ENCODE assay signal across 12 cellular contexts in genomic region chr1:160211010-160211790, GRCh38. TPM values are rescaled to one million over a fixed set of nuclear protein-coding genes. Genes with fewer than 3 reads are reported as not detected.
A peak's percentile ranks its signal among the peaks of the same experiment; 100 is the strongest.
DNase-seq lines count a peak whose midpoint lies in the region; ATAC-seq, FAIRE-seq and TF ChIP-seq lines count a peak whose summit lies in the region.
"Had no signal": no experiment of that assay in that cellular context is flagged by ENCODE, and none has a peak within 500 bp of the region (broad histone marks: within the 10 kb centered on the region; RNA-seq: fewer than 3 reads in every experiment).

No MANE protein-coding gene starts in this region.

- H2AFZ ChIP-seq in K562 (ENCODE audit: low read depth, low read length): no peak overlapping the region
- H2AFZ ChIP-seq in mesenchymal stem cell (ENCODE audit: low read depth, low read length): no peak overlapping the region

- TF ChIP-seq POLR2A in K562 (conservative IDR thresholded peaks at IDR 0.05): no peak
- no peak for TF ChIP-seq POLR2A in thyroid gland (IDR thresholded peaks at IDR 0.05)

- no peak overlapping the region for H4K91ac ChIP-seq in mesenchymal stem cell (ENCODE audit: low read length)

- no peak for TF ChIP-seq CTCF in heart right ventricle (IDR thresholded peaks at IDR 0.05)
- no peak for TF ChIP-seq CTCF in K562 (IDR thresholded peaks at IDR 0.05 in 2 of 3, conservative IDR thresholded peaks at IDR 0.05 in 1 of 3; ENCODE audit: insufficient read depth in 2 of 3, low read depth in 1 of 3, low read length in 3 of 3)
- no peak for TF ChIP-seq CTCF in thyroid gland (IDR thresholded peaks at IDR 0.05)
- no peak for TF ChIP-seq CTCF in foreskin fibroblast (IDR thresholded peaks at IDR 0.05; ENCODE audit: low read depth, low read length)

- intact Hi-C loops in heart right ventricle (cut with DNase I): loop anchor here in 1 of 10 donors (10.0 kb wide), 1 partner anchor 106 kb away; no protein-coding TSS in a partner anchor
- intact Hi-C loops in Right ventricle myocardium superior (cut with DNase I): no loop called here
- intact Hi-C loops in K562 (cut with micrococcal nuclease): no loop called here
- intact Hi-C loops in thyroid gland (cut with DNase I): no loop called here

- CTCF ChIA-PET in K562 (lab: Yijun Ruan, JAX; ENCODE audit: low intra/inter-chr PET ratio): no interaction called here

- no peak overlapping the region for H3K9ac ChIP-seq in K562 (ENCODE audit: insufficient read depth in 1 of 2, low read depth in 2 of 2, low read length in 2 of 2)
- H3K9ac ChIP-seq in mesenchymal stem cell (ENCODE audit: low read length): peak overlapping the region; percentile 28
- H3K9ac ChIP-seq: BLaER1 had no signal

- no peak for TF ChIP-seq RAD21 in K562 (CRISPR knock-in tag; conservative IDR thresholded peaks at IDR 0.05 in 1 of 2, IDR thresholded peaks at IDR 0.05 in 1 of 2)

- in situ Hi-C loops in K562 (cut with MboI): no loop called here

- H4K8ac ChIP-seq in mesenchymal stem cell (ENCODE audit: low read length): no peak overlapping the region

- H3K4me1 ChIP-seq in heart right ventricle (peaks cover 41 to 65% (median 57%) of the 10 kb centered on the region in 9 donors), K562 (replicated peaks in 1 of 2; ENCODE audit: control insufficient read depth in 2 of 2, insufficient read depth in 2 of 2, low read length in 2 of 2) (peaks cover 9 to 13% of the 10 kb centered on the region in 2 experiments), mesenchymal stem cell (ENCODE audit: control insufficient read depth, insufficient read depth, low read depth, low read length) (peaks cover 31% of the 10 kb centered on the region), thyroid gland (peaks cover 24 to 49% of the 10 kb centered on the region in 2 donors)

- H2BK12ac ChIP-seq in mesenchymal stem cell (ENCODE audit: low read length in 2 of 2): no peak overlapping the region

- WGBS in heart right ventricle, 2 donors: 78 to 86% methylated on average over 10 of the region's 10 CpGs
- 87% methylated on average over 6 of the region's 10 CpGs for WGBS in K562 (ENCODE audit: insufficient coverage, low coverage, missing lambda C conversion rate)
- 92% methylated on average over 6 of the region's 10 CpGs for WGBS in mesenchymal stem cell
- WGBS in thyroid gland, 2 donors: 75 to 79% methylated on average over 10 of the region's 10 CpGs

- H3K9me3 ChIP-seq in heart right ventricle (no peaks in the 10 kb centered on the region), K562 (replicated peaks; ENCODE audit: control insufficient read depth, insufficient read depth, low read depth, low read length) (no peaks in the 10 kb centered on the region), mesenchymal stem cell (ENCODE audit: control insufficient read depth, low read length) (no peaks in the 10 kb centered on the region), thyroid gland (no peaks in the 10 kb centered on the region)
- H3K9me3 ChIP-seq: BLaER1 had no signal

- no peak for TF ChIP-seq EP300 in K562 (IDR thresholded peaks at IDR 0.05; ENCODE audit: low read length)

- H3K14ac ChIP-seq in mesenchymal stem cell (ENCODE audit: low read length in 2 of 2): no peak overlapping the region

- H3K79me2 ChIP-seq in K562 (ENCODE audit: control insufficient read depth, insufficient read depth, low read length): peaks cover 7% of the 10 kb centered on the region

- H3K9me1 ChIP-seq in K562 (ENCODE audit: control insufficient read depth, insufficient read depth, low read length): no peaks in the 10 kb centered on the region

- no peak overlapping the region for H2BK5ac ChIP-seq in mesenchymal stem cell (ENCODE audit: low read depth, low read length, poor library complexity, severe bottlenecking)

- H3K4me3 ChIP-seq in heart right ventricle (no peak overlapping the region), K562 (no peak overlapping the region), mesenchymal stem cell (ENCODE audit: insufficient read depth in 1 of 2, low read depth in 1 of 2, low read length in 2 of 2) (no peak overlapping the region), thyroid gland (replicated peaks in 1 of 3) (no peak overlapping the region), foreskin fibroblast (ENCODE audit: low read depth in 1 of 2, low read length in 2 of 2) (no peak overlapping the region)
- H3K4me3 ChIP-seq: BLaER1 had no signal

- no peak overlapping the region for H3K18ac ChIP-seq in mesenchymal stem cell (ENCODE audit: low read depth in 1 of 2, low read length in 2 of 2)

- DNase-seq in heart right ventricle (no peak), Right ventricle myocardium superior (no peak), K562 (ENCODE audit: extremely low read depth in 1 of 4, low spot score in 3 of 4) (peak in 2 of 4 experiments; percentile 68 to 69), mesenchymal stem cell (no peak), thyroid gland (no peak), foreskin fibroblast (no peak)
- DNase-seq: NCI-H1694 treated with DMSO at 0.1 percent for 48 hours, PC-3 had no signal

- POLR2A ChIA-PET in K562 (lab: Yijun Ruan, JAX): interaction anchor here (0.7 to 1.0 kb wide), 5 partner anchors 9 to 356 kb away, joined by 3 to 5 read pairs (median 3); no protein-coding TSS in a partner anchor

- peaks cover 0 to 96% (median 44%) of the 10 kb centered on the region in 9 donors for H3K36me3 ChIP-seq in heart right ventricle
- H3K36me3 ChIP-seq in K562 (ENCODE audit: control insufficient read depth, insufficient read depth, low read length): peaks cover 90% of the 10 kb centered on the region
- peaks cover 67 to 95% of the 10 kb centered on the region in 2 experiments for H3K36me3 ChIP-seq in mesenchymal stem cell (ENCODE audit: control insufficient read depth in 1 of 2, insufficient read depth in 2 of 2, low read depth in 1 of 2, low read length in 2 of 2)
- peaks cover 37 to 41% of the 10 kb centered on the region in 2 donors for H3K36me3 ChIP-seq in thyroid gland

- H3K27me3 ChIP-seq in heart right ventricle: no peaks in the 10 kb centered on the region
- no peaks in the 10 kb centered on the region for H3K27me3 ChIP-seq in K562 (ENCODE audit: control insufficient read depth in 2 of 2, insufficient read depth in 2 of 2, low read length in 2 of 2)
- H3K27me3 ChIP-seq in mesenchymal stem cell (ENCODE audit: control insufficient read depth in 1 of 2, insufficient read depth in 1 of 2, low read length in 2 of 2): no peaks in the 10 kb centered on the region
- H3K27me3 ChIP-seq in thyroid gland: no peaks in the 10 kb centered on the region
- H3K27me3 ChIP-seq: BLaER1 had no signal

- no peak for FAIRE-seq in K562 (lab: Jason Lieb, UNC)

- peaks cover 5% of the 10 kb centered on the region; the same call in 1 of the 2 replicates for H4K20me1 ChIP-seq in K562 (replicated peaks; ENCODE audit: control insufficient read depth, insufficient read depth, low read length)

- BruUV-seq in K562 (replicated peaks; lab: Mats Ljungman, UMichigan): no TSS peak

- no peak overlapping the region for H3K4me2 ChIP-seq in K562 (ENCODE audit: insufficient read depth, low read length)
- no peak overlapping the region for H3K4me2 ChIP-seq in mesenchymal stem cell (ENCODE audit: low read length, poor library complexity, severe bottlenecking)
- H3K4me2 ChIP-seq: BLaER1 had no signal

- no peak for ATAC-seq in heart right ventricle
- no peak for ATAC-seq in Right ventricle myocardium superior (ENCODE audit: poor library complexity)
- ATAC-seq in K562: no peak
- no peak for ATAC-seq in GM21528 (IDR thresholded peaks at IDR 0.05; ENCODE audit: low FRiP score, unreplicated experiment)
- ATAC-seq in GM21367 (IDR thresholded peaks at IDR 0.05; ENCODE audit: unreplicated experiment): no peak
- ATAC-seq: PC-3 had no signal

- H3K79me1 ChIP-seq in mesenchymal stem cell (replicated peaks; ENCODE audit: low read length, poor library complexity, severe bottlenecking): peaks cover 28% of the 10 kb centered on the region

- no peak overlapping the region for H2BK120ac ChIP-seq in mesenchymal stem cell (ENCODE audit: low read depth, low read length)

- no peak overlapping the region for H3K4ac ChIP-seq in mesenchymal stem cell (ENCODE audit: low read depth in 1 of 2, low read length in 2 of 2)

- H2BK15ac ChIP-seq in mesenchymal stem cell (ENCODE audit: low read depth, poor library complexity, severe bottlenecking): no peak overlapping the region

- H3K27ac ChIP-seq in heart right ventricle (peak overlapping the region in 7 of 10 donors; percentile 11 to 98 (median 96)), K562 (ENCODE audit: extremely low read depth, low read depth, low read length) (no peak overlapping the region), mesenchymal stem cell (ENCODE audit: low read length, poor library complexity, severe bottlenecking) (no peak overlapping the region), thyroid gland (peak overlapping the region in 2 of 3 donors; percentile 10 to 35)
- H3K27ac ChIP-seq: BLaER1 had no signal

- no peak overlapping the region for H3K23ac ChIP-seq in mesenchymal stem cell (ENCODE audit: low read length in 2 of 2)

- no peak overlapping the region for H2AK5ac ChIP-seq in mesenchymal stem cell (ENCODE audit: low read length, severe bottlenecking)

RNA-seq across cellular contexts. Expression of gene PEA15, which starts 6.0 kb away (rescaled TPM):
- 100 to 1,000 TPM; 213 to 451 (median 271) TPM for total RNA-seq in heart right ventricle
- 100 to 1,000 TPM; 244 to 536 TPM for polyA plus RNA-seq in heart right ventricle
- 225 TPM for total RNA-seq in Right ventricle myocardium superior
- total RNA-seq in K562 (2011; cell fraction: chromatin; rRNA removed; ENCODE audit: low replicate concordance): 10.6 and 15.9 TPM in 2 replicates
- 10.9 and 11.2 TPM in 2 replicates for total RNA-seq in K562 (2011; cell fraction: nucleolus; rRNA removed)
- total RNA-seq in K562 (2011; cell fraction: nucleoplasm; rRNA removed): 16.1 and 27.3 TPM in 2 replicates
- total RNA-seq in K562 (2014; rRNA removed): 23.4 and 32.7 TPM in 2 replicates
- total RNA-seq in K562 (2014; rRNA removed; fragmentation: Illumina TruSeq; extraction: Trizol): 43.0 and 43.5 TPM in 2 replicates
- 34.4 and 34.8 TPM in 2 replicates for total RNA-seq in K562 (2015; rRNA removed; fragmentation: Illumina TruSeq; extraction: Trizol)
- 32.3 and 35.4 TPM in 2 replicates for total RNA-seq in K562 (2021)
- 78.7 and 139 TPM in 2 replicates for polyA plus RNA-seq in K562 (2011; rRNA removed)
- polyA plus RNA-seq in K562 (2011; cell fraction: cytosol; rRNA removed): 70.2 and 90.8 TPM in 2 replicates
- 36.1 and 50.9 TPM in 2 replicates for polyA plus RNA-seq in K562 (2011; cell fraction: nucleus; rRNA removed)
- polyA plus RNA-seq in K562 (2012): 40.4 and 51.5 TPM in 2 replicates
- polyA plus RNA-seq in K562 (2014; fragmentation: Illumina TruSeq; extraction: Trizol): 155 and 175 TPM in 2 replicates
- 10 to 100 TPM in 1 of 2 experiments, 1 to 10 TPM in 1; 8.2 to 11.9 TPM for polyA plus RNA-seq in K562 (2014; fragmentation: Nextera tagmentation; extraction: Ambion mirVana)
- 54.3 and 58.5 TPM in 2 replicates for polyA plus RNA-seq in K562 (2014; rRNA removed)
- 35.0 and 68.8 TPM in 2 replicates for polyA minus RNA-seq in K562 (2011; rRNA and poly(A)+ RNA removed)
- 23.9 and 34.5 TPM in 2 replicates for polyA minus RNA-seq in K562 (2011; cell fraction: cytosol; rRNA and poly(A)+ RNA removed)
- polyA minus RNA-seq in K562 (2011; cell fraction: nucleus; rRNA and poly(A)+ RNA removed): 5.3 and 7.7 TPM in 2 replicates
- polyA plus RNA-seq in mesenchymal stem cell (2013, experiment 1 of 2): 323 TPM
- 331 TPM for polyA plus RNA-seq in mesenchymal stem cell (2013, experiment 2 of 2)
- total RNA-seq in thyroid gland: 10 to 100 TPM; 47.9 to 68.5 (median 50.2) TPM

RNA-seq across cellular contexts. Expression of gene CASQ1, which starts 20.8 kb away (rescaled TPM):
- total RNA-seq in heart right ventricle (10 to 100 TPM; 17.5 to 68.9 (median 45.4) TPM), Right ventricle myocardium superior (12.6 TPM), K562 (2014; rRNA removed) (not detected in 2 replicates), K562 (2014; rRNA removed; fragmentation: Illumina TruSeq; extraction: Trizol) (not detected in 2 replicates), K562 (2015; rRNA removed; fragmentation: Illumina TruSeq; extraction: Trizol) (not detected in 2 replicates), K562 (2021) (not detected in 2 replicates), thyroid gland (not detected)
- polyA plus RNA-seq in heart right ventricle (10 to 100 TPM; 27.4 to 39.3 TPM), K562 (2011; rRNA removed) (not detected in 2 replicates), K562 (2014; fragmentation: Illumina TruSeq; extraction: Trizol) (not detected in 2 replicates), K562 (2014; fragmentation: Nextera tagmentation; extraction: Ambion mirVana) (not detected), K562 (2014; rRNA removed) (not detected in 2 replicates)
- not detected in 2 replicates for total RNA-seq in K562 (2011; cell fraction: chromatin; rRNA removed; ENCODE audit: low replicate concordance)
- not detected in 2 replicates for total RNA-seq in K562 (2011; cell fraction: nucleolus; rRNA removed)
- total RNA-seq in K562 (2011; cell fraction: nucleoplasm; rRNA removed): not detected in 2 replicates
- not detected in 2 replicates for polyA plus RNA-seq in K562 (2011; cell fraction: cytosol; rRNA removed)
- polyA plus RNA-seq in K562 (2011; cell fraction: nucleus; rRNA removed): not detected in 2 replicates
- 0.08 and 0.39 TPM in 2 replicates for polyA plus RNA-seq in K562 (2012)
- not detected in 2 replicates for polyA minus RNA-seq in K562 (2011; rRNA and poly(A)+ RNA removed)
- not detected in 2 replicates for polyA minus RNA-seq in K562 (2011; cell fraction: cytosol; rRNA and poly(A)+ RNA removed)
- not detected in 2 replicates for polyA minus RNA-seq in K562 (2011; cell fraction: nucleus; rRNA and poly(A)+ RNA removed)
- polyA plus RNA-seq in mesenchymal stem cell (2013, experiment 1 of 2): not detected
- not detected for polyA plus RNA-seq in mesenchymal stem cell (2013, experiment 2 of 2)
- total RNA-seq: dermis microvascular lymphatic vessel endothelial cell, PC-3 had no signal

RNA-seq across cellular contexts. Expression of gene DCAF8, which starts 51.1 kb away (rescaled TPM):
- 100 to 1,000 TPM; 122 to 171 (median 154) TPM for total RNA-seq in heart right ventricle
- polyA plus RNA-seq in heart right ventricle: 100 to 1,000 TPM in 1 of 2 donors, 10 to 100 TPM in 1; 47.1 to 101 TPM
- total RNA-seq in Right ventricle myocardium superior: 146 TPM
- 485 and 515 TPM in 2 replicates for total RNA-seq in K562 (2011; cell fraction: chromatin; rRNA removed; ENCODE audit: low replicate concordance)
- total RNA-seq in K562 (2011; cell fraction: nucleolus; rRNA removed): 264 and 276 TPM in 2 replicates
- 392 and 493 TPM in 2 replicates for total RNA-seq in K562 (2011; cell fraction: nucleoplasm; rRNA removed)
- 75.7 and 94.4 TPM in 2 replicates for total RNA-seq in K562 (2014; rRNA removed)
- 67.3 and 75.3 TPM in 2 replicates for total RNA-seq in K562 (2014; rRNA removed; fragmentation: Illumina TruSeq; extraction: Trizol)
- 77.7 and 81.3 TPM in 2 replicates for total RNA-seq in K562 (2015; rRNA removed; fragmentation: Illumina TruSeq; extraction: Trizol)
- total RNA-seq in K562 (2021): 86.0 and 110 TPM in 2 replicates
- polyA plus RNA-seq in K562 (2011; rRNA removed): 149 and 163 TPM in 2 replicates
- polyA plus RNA-seq in K562 (2011; cell fraction: cytosol; rRNA removed): 70.9 and 90.7 TPM in 2 replicates
- 1,126 and 1,145 TPM in 2 replicates for polyA plus RNA-seq in K562 (2011; cell fraction: nucleus; rRNA removed)
- polyA plus RNA-seq in K562 (2012): 82.3 and 103 TPM in 2 replicates
- 91.0 and 94.6 TPM in 2 replicates for polyA plus RNA-seq in K562 (2014; fragmentation: Illumina TruSeq; extraction: Trizol)
- polyA plus RNA-seq in K562 (2014; fragmentation: Nextera tagmentation; extraction: Ambion mirVana): 10 to 100 TPM; 11.6 to 19.5 TPM
- 95.1 and 118 TPM in 2 replicates for polyA plus RNA-seq in K562 (2014; rRNA removed)
- 113 and 120 TPM in 2 replicates for polyA minus RNA-seq in K562 (2011; rRNA and poly(A)+ RNA removed)
- 30.9 and 45.8 TPM in 2 replicates for polyA minus RNA-seq in K562 (2011; cell fraction: cytosol; rRNA and poly(A)+ RNA removed)
- polyA minus RNA-seq in K562 (2011; cell fraction: nucleus; rRNA and poly(A)+ RNA removed): 206 and 317 TPM in 2 replicates
- 57.0 TPM for polyA plus RNA-seq in mesenchymal stem cell (2013, experiment 1 of 2)
- 58.2 TPM for polyA plus RNA-seq in mesenchymal stem cell (2013, experiment 2 of 2)
- 100 to 1,000 TPM; 221 to 239 (median 228) TPM for total RNA-seq in thyroid gland

RNA-seq across cellular contexts. Expression of gene ATP1A4, which starts 59.8 kb away (rescaled TPM):
- total RNA-seq in heart right ventricle (1 to 10 TPM in 1 of 10 donors, under 1 TPM in 4, not detected in 5; 0.14 to 1.5 (median 0.50) TPM), Right ventricle myocardium superior (0.40 TPM), K562 (2014; rRNA removed) (not detected in 2 replicates), K562 (2014; rRNA removed; fragmentation: Illumina TruSeq; extraction: Trizol) (not detected in 2 replicates), K562 (2015; rRNA removed; fragmentation: Illumina TruSeq; extraction: Trizol) (not detected in 2 replicates), K562 (2021) (not detected in 2 replicates), thyroid gland (not detected)
- polyA plus RNA-seq in heart right ventricle (under 1 TPM; 0.04 to 0.29 TPM), K562 (2011; rRNA removed) (not detected in 2 replicates), K562 (2014; fragmentation: Illumina TruSeq; extraction: Trizol) (not detected in 2 replicates), K562 (2014; fragmentation: Nextera tagmentation; extraction: Ambion mirVana) (under 1 TPM in 1 of 2 experiments, not detected in 1; 0.07 TPM), K562 (2014; rRNA removed) (not detected in 2 replicates)
- total RNA-seq in K562 (2011; cell fraction: chromatin; rRNA removed; ENCODE audit: low replicate concordance): not detected in 2 replicates
- not detected in 2 replicates for total RNA-seq in K562 (2011; cell fraction: nucleolus; rRNA removed)
- not detected in 2 replicates for total RNA-seq in K562 (2011; cell fraction: nucleoplasm; rRNA removed)
- polyA plus RNA-seq in K562 (2011; cell fraction: cytosol; rRNA removed): not detected in 2 replicates
- not detected in 2 replicates for polyA plus RNA-seq in K562 (2011; cell fraction: nucleus; rRNA removed)
- polyA plus RNA-seq in K562 (2012): 0.07 TPM in 1 of 2 replicates, not detected in the other
- not detected in 2 replicates for polyA minus RNA-seq in K562 (2011; rRNA and poly(A)+ RNA removed)
- not detected in 2 replicates for polyA minus RNA-seq in K562 (2011; cell fraction: cytosol; rRNA and poly(A)+ RNA removed)
- not detected in 2 replicates for polyA minus RNA-seq in K562 (2011; cell fraction: nucleus; rRNA and poly(A)+ RNA removed)
- polyA plus RNA-seq in mesenchymal stem cell (2013, experiment 1 of 2): not detected
- not detected for polyA plus RNA-seq in mesenchymal stem cell (2013, experiment 2 of 2)
- total RNA-seq: dermis microvascular lymphatic vessel endothelial cell had no signal

Comparison
In these comparisons a context has a peak if more than half of its experiments do, and no peak if none do; other contexts are left out.
1. H3K27ac ChIP-seq: peak in heart right ventricle (7 of 10) and thyroid gland (2 of 3); none in K562 (single experiment) and mesenchymal stem cell (single experiment).
2. RNA of gene CASQ1, which starts 20.8 kb away (total RNA-seq): 17.5 to 68.9 TPM in heart right ventricle and 12.6 TPM in Right ventricle myocardium superior (single experiment); not detected in K562 and not detected in thyroid gland; every median in the first group is over 10 times any median in the second.